10 cellular contexts compared by ENCODE assay signal in the genomic region with DNA sequence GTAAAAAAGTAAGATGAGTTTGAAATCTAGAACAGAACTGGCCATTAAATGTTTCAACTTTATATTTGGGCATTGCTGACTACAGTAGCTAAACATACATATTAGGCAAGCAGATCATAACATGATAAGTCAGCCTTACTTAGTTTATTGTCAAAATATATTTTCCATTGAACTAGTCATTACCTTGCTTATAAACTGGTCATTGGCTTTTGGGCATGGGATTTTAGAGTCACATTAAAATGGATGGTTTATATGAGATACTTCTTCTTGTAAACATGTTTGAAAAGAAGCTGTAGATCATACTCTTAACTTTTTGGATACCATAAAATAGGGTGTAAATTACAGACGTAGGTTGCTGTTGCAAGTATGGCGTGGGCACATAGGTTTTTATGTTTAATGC. TPM values are rescaled to one million over a fixed set of nuclear protein-coding genes. Genes with fewer than 3 reads are reported as not detected.
DNase-seq lines count a peak whose midpoint lies in the region; ATAC-seq and TF ChIP-seq lines count a peak whose summit lies in the region.
"Had no signal": no experiment of that assay in that cellular context is flagged by ENCODE, and none has a peak within 500 bp of the region (broad histone marks: within the 10 kb centered on the region; RNA-seq: fewer than 3 reads in every experiment).

No MANE protein-coding gene starts in this region.

- in situ Hi-C loops in Panc1 (cut with HindIII; ENCODE audit: low pct_unique_long_range_greater_than_20kb, low sequenced_read_pairs) = no loop called here

- H3K4me1 ChIP-seq in Panc1 (ENCODE audit: control insufficient read depth, insufficient read depth, low read length) = peaks cover 32% of the 10 kb centered on the region
- H3K4me1 ChIP-seq in esophagus muscularis mucosa = peaks cover 45 to 65% (median 63%) of the 10 kb centered on the region in 4 donors
- peaks cover 0 to 60% (median 53%) of the 10 kb centered on the region in 4 donors for H3K4me1 ChIP-seq in sigmoid colon

- CTCF ChIA-PET in Panc1 (lab: Charles Lee) = no interaction called here

- H3K27ac ChIP-seq in Panc1 (ENCODE audit: low read length) (peak overlapping the region; percentile 63), esophagus muscularis mucosa (replicated peaks in 1 of 4) (peak overlapping the region; percentile 96 to 100 (median 100)), sigmoid colon (peak overlapping the region; percentile 99 to 100 (median 100))

- H3K36me3 ChIP-seq in Panc1 (ENCODE audit: control insufficient read depth, insufficient read depth, low read length) = no peaks in the 10 kb centered on the region; the same call in 1 of the 2 replicates
- no peaks in the 10 kb centered on the region for H3K36me3 ChIP-seq in esophagus muscularis mucosa
- no peaks in the 10 kb centered on the region for H3K36me3 ChIP-seq in sigmoid colon

- TF ChIP-seq CTCF in GM12864 (IDR thresholded peaks at IDR 0.05; ENCODE audit: low read depth, low read length, missing control alignments) = no peak
- no peak for TF ChIP-seq CTCF in Panc1 (IDR thresholded peaks at IDR 0.05)
- no peak for TF ChIP-seq CTCF in esophagus muscularis mucosa (IDR thresholded peaks at IDR 0.05)
- no peak for TF ChIP-seq CTCF in sigmoid colon (IDR thresholded peaks at IDR 0.05)

- DNase-seq in GM12864 (ENCODE audit: low read depth) (no peak), Panc1 (ENCODE audit: low read depth, low spot score) (no peak), esophagus muscularis mucosa (ENCODE audit: extremely low spot score) (no peak), sigmoid colon (no peak), T-helper 9 cell (no peak), EL (no peak), NCI-H1105 treated with DMSO at 0.1 percent for 48 hours (lab: John Stamatoyannopoulos, UW) (no peak)
- DNase-seq: mucosa of descending colon, NCI-H1092 had no signal

- no TSS peak for BruUV-seq in Panc1 (replicated peaks; lab: Mats Ljungman, UMichigan)

- H3K9me3 ChIP-seq in Panc1 (ENCODE audit: control insufficient read depth, insufficient read depth, low read depth, low read length) = no peaks in the 10 kb centered on the region
- H3K9me3 ChIP-seq in esophagus muscularis mucosa = no peaks in the 10 kb centered on the region
- no peaks in the 10 kb centered on the region for H3K9me3 ChIP-seq in sigmoid colon
- H3K9me3 ChIP-seq: mucosa of descending colon had no signal

- no peak for TF ChIP-seq POLR2A in esophagus muscularis mucosa (IDR thresholded peaks at IDR 0.05; ENCODE audit: low read depth)
- no peak for TF ChIP-seq POLR2A in sigmoid colon (IDR thresholded peaks at IDR 0.05)

- WGBS in esophagus muscularis mucosa = 28% methylated on average over 2 of the region's 2 CpGs
- 11 to 54% methylated on average over 2 of the region's 2 CpGs for WGBS in sigmoid colon, 2 donors

- H3K27me3 ChIP-seq in Panc1 (ENCODE audit: control insufficient read depth, insufficient read depth, low read length) (no peaks in the 10 kb centered on the region), esophagus muscularis mucosa (no peaks in the 10 kb centered on the region), sigmoid colon (no peaks in the 10 kb centered on the region)

- no peak for TF ChIP-seq EP300 in esophagus muscularis mucosa (IDR thresholded peaks at IDR 0.05)
- TF ChIP-seq EP300 in sigmoid colon (IDR thresholded peaks at IDR 0.05) = no peak

- POLR2A ChIA-PET in Panc1 (lab: Charles Lee) = no interaction called here

- no peak for ATAC-seq in Panc1
- no peak for ATAC-seq in GM19328 (IDR thresholded peaks at IDR 0.05; ENCODE audit: unreplicated experiment)
- ATAC-seq: mucosa of descending colon had no signal

- H3K4me3 ChIP-seq in GM12864 (ENCODE audit: low read depth, low read length) (peak overlapping the region; percentile 83), Panc1 (ENCODE audit: low read depth in 2 of 2, low read length in 2 of 2) (peak overlapping the region; percentile 80 to 85), esophagus muscularis mucosa (peak overlapping the region; percentile 81 to 99 (median 90)), sigmoid colon (peak overlapping the region; percentile 66 to 97 (median 85))
- H3K4me3 ChIP-seq: mucosa of descending colon had no signal

- intact Hi-C loops in Panc1 (cut with micrococcal nuclease; ENCODE audit: unreplicated experiment) (loop anchor here (2.0 to 10.0 kb wide), 2 partner anchors 65 to 93 kb away; no protein-coding TSS in a partner anchor), esophagus muscularis mucosa (cut with DNase I) (loop anchor here (5.0 kb wide), 1 partner anchor 72 kb away; no protein-coding TSS in a partner anchor), sigmoid colon (cut with DNase I) (loop anchor here (1.0 to 10.0 kb wide), 5 partner anchors 69 to 791 kb away; a partner anchor contains a TSS)

RNA-seq across cellular contexts. Expression of a gene that starts 2.7 kb away (rescaled TPM):
- total RNA-seq in Panc1 (2021; ENCODE audit: unreplicated experiment) (72.2 TPM), esophagus muscularis mucosa (100 to 1,000 TPM; 244 to 362 (median 344) TPM), sigmoid colon (100 to 1,000 TPM; 277 to 417 (median 353) TPM)
- polyA plus RNA-seq in Panc1 (2012; ENCODE audit: insufficient read length) = 11.8 TPM
- polyA plus RNA-seq in sigmoid colon = 10 to 100 TPM; 10.6 to 15.1 (median 12.6) TPM
